Comparison of ENCODE assay signal across 8 cellular contexts in the genomic region with DNA sequence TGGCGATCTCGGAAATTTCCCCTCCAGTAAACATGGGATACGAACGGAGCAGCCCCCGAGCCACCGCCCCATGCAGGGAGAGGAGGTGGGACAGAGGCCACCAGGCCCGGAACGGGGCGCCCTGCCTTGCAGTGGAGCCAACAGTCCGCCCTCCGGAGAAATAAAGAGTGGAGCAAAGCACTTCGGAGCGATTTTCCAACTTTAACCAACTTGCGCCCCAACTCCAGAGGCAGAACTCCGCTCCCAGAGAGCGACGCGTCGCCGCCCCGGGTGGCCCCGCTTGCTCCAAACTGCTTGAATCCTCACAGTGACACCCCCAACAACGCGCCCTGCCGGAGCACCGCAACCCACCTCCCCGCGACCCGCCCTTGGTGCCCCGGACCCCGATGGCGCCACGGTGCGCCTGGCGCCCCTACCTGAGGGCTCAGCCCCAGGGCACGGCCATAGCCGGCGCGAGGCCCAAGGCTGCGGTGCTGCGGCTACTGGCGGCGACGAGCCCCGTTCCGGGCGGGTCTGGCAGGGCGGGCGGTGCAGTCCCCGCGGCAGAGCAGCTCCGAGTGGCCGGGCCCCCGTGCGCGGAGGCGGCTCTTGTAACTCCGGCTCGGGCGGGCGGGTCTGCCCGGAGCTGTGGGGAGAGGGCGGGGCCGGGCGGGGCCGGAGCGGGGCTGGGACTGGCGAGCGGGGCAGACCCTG. TPM values are rescaled to one million over a fixed set of nuclear protein-coding genes. Genes with fewer than 3 reads are reported as not detected.
DNase-seq lines count a peak whose midpoint lies in the region; ATAC-seq and TF ChIP-seq lines count a peak whose summit lies in the region.

A gene with protein sequence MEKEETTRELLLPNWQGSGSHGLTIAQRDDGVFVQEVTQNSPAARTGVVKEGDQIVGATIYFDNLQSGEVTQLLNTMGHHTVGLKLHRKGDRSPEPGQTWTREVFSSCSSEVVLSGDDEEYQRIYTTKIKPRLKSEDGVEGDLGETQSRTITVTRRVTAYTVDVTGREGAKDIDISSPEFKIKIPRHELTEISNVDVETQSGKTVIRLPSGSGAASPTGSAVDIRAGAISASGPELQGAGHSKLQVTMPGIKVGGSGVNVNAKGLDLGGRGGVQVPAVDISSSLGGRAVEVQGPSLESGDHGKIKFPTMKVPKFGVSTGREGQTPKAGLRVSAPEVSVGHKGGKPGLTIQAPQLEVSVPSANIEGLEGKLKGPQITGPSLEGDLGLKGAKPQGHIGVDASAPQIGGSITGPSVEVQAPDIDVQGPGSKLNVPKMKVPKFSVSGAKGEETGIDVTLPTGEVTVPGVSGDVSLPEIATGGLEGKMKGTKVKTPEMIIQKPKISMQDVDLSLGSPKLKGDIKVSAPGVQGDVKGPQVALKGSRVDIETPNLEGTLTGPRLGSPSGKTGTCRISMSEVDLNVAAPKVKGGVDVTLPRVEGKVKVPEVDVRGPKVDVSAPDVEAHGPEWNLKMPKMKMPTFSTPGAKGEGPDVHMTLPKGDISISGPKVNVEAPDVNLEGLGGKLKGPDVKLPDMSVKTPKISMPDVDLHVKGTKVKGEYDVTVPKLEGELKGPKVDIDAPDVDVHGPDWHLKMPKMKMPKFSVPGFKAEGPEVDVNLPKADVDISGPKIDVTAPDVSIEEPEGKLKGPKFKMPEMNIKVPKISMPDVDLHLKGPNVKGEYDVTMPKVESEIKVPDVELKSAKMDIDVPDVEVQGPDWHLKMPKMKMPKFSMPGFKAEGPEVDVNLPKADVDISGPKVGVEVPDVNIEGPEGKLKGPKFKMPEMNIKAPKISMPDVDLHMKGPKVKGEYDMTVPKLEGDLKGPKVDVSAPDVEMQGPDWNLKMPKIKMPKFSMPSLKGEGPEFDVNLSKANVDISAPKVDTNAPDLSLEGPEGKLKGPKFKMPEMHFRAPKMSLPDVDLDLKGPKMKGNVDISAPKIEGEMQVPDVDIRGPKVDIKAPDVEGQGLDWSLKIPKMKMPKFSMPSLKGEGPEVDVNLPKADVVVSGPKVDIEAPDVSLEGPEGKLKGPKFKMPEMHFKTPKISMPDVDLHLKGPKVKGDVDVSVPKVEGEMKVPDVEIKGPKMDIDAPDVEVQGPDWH (N-terminal part only) (minus strand): TSS at position 563 of the 693 bp plus-strand sequence. CDS start 10,708 bp downstream, outside the sequence.

- DNase-seq in NCI-H1417 (lab: John Stamatoyannopoulos, UW) (peak in 2 of 3 experiments; percentile 44 to 45), NCI-H1417 treated with DMSO at 0.1 percent for 48 hours (lab: John Stamatoyannopoulos, UW) (no peak), NCI-H526 treated with DMSO at 0.1 percent for 48 hours (lab: John Stamatoyannopoulos, UW) (peak; percentile 71), epithelial cell of prostate (ENCODE audit: low read depth, low spot score) (no peak), mucosa of descending colon (peak; percentile 92 to 94 (median 92)), DMS153 (lab: John Stamatoyannopoulos, UW) (no peak)
- peak; percentile 85 for DNase-seq in activated CD8-positive, alpha-beta memory T cell treated with anti-CD3 and anti-CD28 coated beads, Interleukin-2, amount 50 U/mL, for 48 hours

- H3K36me3 ChIP-seq in mucosa of descending colon (ENCODE audit: low read depth) = no peaks in the 10 kb centered on the region
- no peaks in the 10 kb centered on the region for H3K36me3 ChIP-seq in thymus (ENCODE audit: control insufficient read depth, insufficient read depth)

- peak; percentile 63 for ATAC-seq in mucosa of descending colon

- H3K27me3 ChIP-seq in thymus (ENCODE audit: control insufficient read depth, insufficient read depth) = peaks cover 47% of the 10 kb centered on the region

- TF ChIP-seq CTCF in mucosa of descending colon (IDR thresholded peaks at IDR 0.05) = no peak

- intact Hi-C loops in mucosa of descending colon (cut with DNase I, micrococcal nuclease) = loop anchor here in 1 of 2 donors (10.0 kb wide), 1 partner anchor 152 kb away; no protein-coding TSS in a partner anchor

- WGBS in thymus = under 1% methylated on average over 69 of the region's 69 CpGs

- H3K9me3 ChIP-seq in mucosa of descending colon = no peaks in the 10 kb centered on the region
- no peaks in the 10 kb centered on the region for H3K9me3 ChIP-seq in thymus (ENCODE audit: control insufficient read depth)

- H3K27ac ChIP-seq in epithelial cell of prostate (peak within 1 kb of the TSS; percentile 98), thymus (ENCODE audit: low read depth) (peak within 1 kb of the TSS; percentile 85)

- H3K4me3 ChIP-seq in mucosa of descending colon = peak within 1 kb of the TSS; percentile 97
- peak within 1 kb of the TSS; percentile 47 for H3K4me3 ChIP-seq in thymus (ENCODE audit: low read length)

- H3K4me1 ChIP-seq in mucosa of descending colon (ENCODE audit: low read depth) (peaks cover 60% of the 10 kb centered on the region), thymus (ENCODE audit: control insufficient read depth, insufficient read depth, low read length) (peaks cover 5% of the 10 kb centered on the region)

RNA-seq across cellular contexts. Expression of the gene that starts here (rescaled TPM):
- 1,000 to 10,000 TPM in 1 of 3 donors, 100 to 1,000 TPM in 2; 473 to 1,283 (median 535) TPM for total RNA-seq in mucosa of descending colon
- polyA plus RNA-seq in thymus = 35.8 TPM

Comparison
In these comparisons a context has a peak if more than half of its experiments do, and no peak if none do; other contexts are left out.
1. DNase-seq: peak in NCI-H1417 (2 of 3), NCI-H526 treated with DMSO at 0.1 percent for 48 hours (single experiment), activated CD8-positive, alpha-beta memory T cell treated with anti-CD3 and anti-CD28 coated beads, Interleukin-2, amount 50 U/mL, for 48 hours (single experiment) and mucosa of descending colon (3 of 3); none in NCI-H1417 treated with DMSO at 0.1 percent for 48 hours (single experiment), epithelial cell of prostate (single experiment) and DMS153 (single experiment).